ENCODE assay signal across 1 cellular context in genomic region chr10:15324113-15324512, GRCh38.
TF ChIP-seq lines count a peak whose summit lies in the region.

No MANE protein-coding gene starts in this region.

TF ChIP-seq in WTC11, 78 proteins besides CTCF, POLR2A, EP300 and RAD21 (continued from another document):
- TF ChIP-seq MLX (CRISPR knock-in tag; IDR thresholded peaks at IDR 0.05) = no peak
- no peak for TF ChIP-seq CDX4 (CRISPR knock-in tag; IDR thresholded peaks at IDR 0.05; ENCODE audit: borderline replicate concordance)
- TF ChIP-seq FOXJ3 (CRISPR knock-in tag; IDR thresholded peaks at IDR 0.05; ENCODE audit: borderline replicate concordance) = no peak
- no peak for TF ChIP-seq TCF7 (CRISPR knock-in tag; IDR thresholded peaks at IDR 0.05; ENCODE audit: low read depth)
- TF ChIP-seq PREB (CRISPR knock-in tag; IDR thresholded peaks at IDR 0.05; ENCODE audit: borderline replicate concordance) = no peak
- TF ChIP-seq TP53 (CRISPR knock-in tag; IDR thresholded peaks at IDR 0.05) = no peak
- TF ChIP-seq ESRRA (CRISPR knock-in tag; IDR thresholded peaks at IDR 0.05; ENCODE audit: borderline replicate concordance) = no peak
